ENCODE assay signal across 27 cellular contexts in genomic region chr15:76274821-76275220, GRCh38.
"Had no signal": no experiment of that assay in that cellular context is flagged by ENCODE, and none has a peak within 500 bp of the region (broad histone marks: within the 10 kb centered on the region; RNA-seq: fewer than 3 reads in every experiment).

No MANE protein-coding gene starts in this region.

- ATAC-seq: activated CD4-positive, alpha-beta T cell treated with anti-CD3 and anti-CD28 coated beads for 36 hours; activated naive CD4-positive, alpha-beta T cell treated with anti-CD3 and anti-CD28 coated beads, Interleukin-2, amount 50 U/mL, for 72 hours; activated naive CD8-positive, alpha-beta T cell treated with anti-CD3 and anti-CD28 coated beads, Interleukin-2, amount 50 U/mL, for 24 hours; body of pancreas; Panc1; T-helper 17 cell had no signal

- H3K4me2 ChIP-seq: KMS-11 had no signal

- H3K9me3 Mint-ChIP-seq: activated naive CD8-positive, alpha-beta T cell treated with anti-CD3 and anti-CD28 coated beads, Interleukin-2, amount 50 U/mL, for 24 hours; central memory CD8-positive, alpha-beta T cell had no signal

- H3K4me3 ChIP-seq: ascending aorta, body of pancreas, SJSA1 had no signal

- H3K9ac ChIP-seq: KMS-11 had no signal

- H3K27me3 Mint-ChIP-seq: activated CD4-positive, alpha-beta memory T cell treated with anti-CD3 and anti-CD28 coated beads, Interleukin-2, amount 10 ng/mL, durations not matched to agents 7 days and 5 days; activated CD4-positive, alpha-beta T cell treated with anti-CD3 and anti-CD28 coated beads for 36 hours; activated naive CD8-positive, alpha-beta T cell treated with anti-CD3 and anti-CD28 coated beads, Interleukin-2, amount 50 U/mL, for 24 hours; central memory CD8-positive, alpha-beta T cell; T-helper 17 cell had no signal

- H3K4me1 Mint-ChIP-seq: activated CD4-positive, alpha-beta memory T cell treated with anti-CD3 and anti-CD28 coated beads, Interleukin-2, amount 10 ng/mL, durations not matched to agents 7 days and 5 days; activated CD4-positive, alpha-beta T cell treated with anti-CD3 and anti-CD28 coated beads for 36 hours; activated naive CD8-positive, alpha-beta T cell treated with anti-CD3 and anti-CD28 coated beads, Interleukin-2, amount 50 U/mL, for 24 hours had no signal

- H3K27ac Mint-ChIP-seq: activated CD4-positive, alpha-beta memory T cell treated with anti-CD3 and anti-CD28 coated beads, Interleukin-2, amount 10 ng/mL, durations not matched to agents 7 days and 5 days; activated CD4-positive, alpha-beta T cell treated with anti-CD3 and anti-CD28 coated beads for 36 hours; activated naive CD4-positive, alpha-beta T cell treated with anti-CD3 and anti-CD28 coated beads, Interleukin-2, amount 50 U/mL, for 72 hours; activated naive CD8-positive, alpha-beta T cell treated with anti-CD3 and anti-CD28 coated beads, Interleukin-2, amount 50 U/mL, for 24 hours; T-helper 17 cell had no signal

- H3K9me3 ChIP-seq: ascending aorta, body of pancreas, SJSA1 had no signal

- H3K27me3 ChIP-seq: ascending aorta, body of pancreas, SJSA1 had no signal

- H3K27ac ChIP-seq: ascending aorta, body of pancreas, KMS-11, RWPE1, SJSA1 had no signal

- DNase-seq: activated CD4-positive, alpha-beta memory T cell treated with anti-CD3 and anti-CD28 coated beads, Interleukin-2, amount 10 ng/mL, durations not matched to agents 7 days and 5 days; activated CD4-positive, alpha-beta T cell treated with anti-CD3 and anti-CD28 coated beads for 36 hours; activated CD4-positive, alpha-beta T cell treated with anti-CD3 and anti-CD28 coated beads, Interleukin-2, amount 50 U/mL, for 1 hour; activated CD8-positive, alpha-beta memory T cell treated with anti-CD3 and anti-CD28 coated beads, Interleukin-2, amount 50 U/mL, for 4 hours; activated naive CD8-positive, alpha-beta T cell treated with anti-CD3 and anti-CD28 coated beads, Interleukin-2, amount 50 U/mL, for 24 hours; amniotic stem cell; body of pancreas; MV-4-11; NCI-H1092 treated with DMSO at 0.1 percent for 48 hours; NCI-H1417 treated with DMSO at 0.1 percent for 48 hours; NCI-H1694; NCI-H2029 treated with DMSO at 0.1 percent for 48 hours; NCI-H345; NCI-H510A; NCI-H526 treated with DMSO at 0.1 percent for 48 hours; NCI-H82; OCI-M1; Right ventricle myocardium superior; T-helper 17 cell; T-helper 9 cell had no signal

- H3K4me3 Mint-ChIP-seq: activated CD4-positive, alpha-beta memory T cell treated with anti-CD3 and anti-CD28 coated beads, Interleukin-2, amount 10 ng/mL, durations not matched to agents 7 days and 5 days; activated CD4-positive, alpha-beta T cell treated with anti-CD3 and anti-CD28 coated beads for 36 hours; activated naive CD8-positive, alpha-beta T cell treated with anti-CD3 and anti-CD28 coated beads, Interleukin-2, amount 50 U/mL, for 24 hours; central memory CD8-positive, alpha-beta T cell; T-helper 17 cell had no signal

- H3K4me1 ChIP-seq: ascending aorta, body of pancreas, SJSA1 had no signal
